Comparison of ENCODE assay signal across 17 cellular contexts in the genomic region with DNA sequence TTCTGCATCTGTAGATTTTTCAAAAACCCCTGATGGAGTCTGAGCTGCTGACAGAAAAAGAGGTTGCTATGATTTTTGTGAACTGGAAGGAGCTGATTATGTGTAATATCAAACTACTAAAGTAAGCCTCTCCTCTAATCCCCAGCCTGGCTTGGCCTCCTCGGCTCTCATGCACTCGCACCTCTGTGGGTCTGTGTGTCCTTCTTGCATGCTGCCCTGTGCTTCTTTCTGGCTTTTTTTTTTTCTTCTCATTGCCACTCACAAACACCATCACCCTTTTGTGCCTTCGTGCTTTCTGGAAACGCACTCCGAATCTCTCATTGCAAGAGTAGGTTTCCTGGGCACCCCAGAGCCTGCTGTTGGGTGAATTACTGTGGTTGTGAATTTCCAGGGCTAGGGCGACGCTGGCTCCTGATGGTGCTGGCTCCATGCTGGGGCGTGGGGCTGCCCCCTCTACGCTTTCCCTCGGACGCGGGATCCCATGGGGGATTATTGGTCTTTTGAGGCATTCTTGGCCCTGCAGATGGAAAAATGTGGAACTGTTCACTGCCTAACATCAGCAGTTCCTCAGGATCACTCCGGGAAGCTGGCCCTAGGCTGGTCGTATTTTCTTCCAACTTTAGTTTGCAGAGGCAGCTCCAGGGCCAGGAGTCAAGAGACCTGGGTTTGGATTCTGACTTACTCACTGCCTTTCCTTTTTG.
"Had no signal": no experiment of that assay in that cellular context is flagged by ENCODE, and none has a peak within 500 bp of the region (broad histone marks: within the 10 kb centered on the region; RNA-seq: fewer than 3 reads in every experiment).

No MANE protein-coding gene starts in this region.

- H3K27ac ChIP-seq: adrenal gland, body of pancreas, pancreas, upper lobe of left lung had no signal

- H3K27ac Mint-ChIP-seq: activated naive CD4-positive, alpha-beta T cell treated with anti-CD3 and anti-CD28 coated beads, Interleukin-2, amount 10 ng/mL, durations not matched to agents 7 days and 5 days; activated T-helper 2 cell treated with anti-CD3 and anti-CD28 coated beads, Interferon-gamma antibody, Interleukin-2, Interleukin-4, amounts not matched to agents 10 μg/mL and 5 μg/mL and 100 μg/mL, durations not matched to agents 14 hours and 24 hours and 36 hours; stimulated activated effector memory CD8-positive, alpha-beta T cell treated with anti-CD3 and anti-CD28 coated beads, Interleukin-12 subunit alpha, Interleukin-12 subunit beta, amount 100 ng/mL, for 72 hours; T-helper 17 cell had no signal

- H3K4me3 ChIP-seq: adrenal gland, body of pancreas, heart left ventricle, pancreas, upper lobe of left lung had no signal

- H3K27me3 ChIP-seq: adrenal gland, body of pancreas, heart left ventricle, pancreas, upper lobe of left lung had no signal

- H3K4me3 Mint-ChIP-seq: activated naive CD4-positive, alpha-beta T cell treated with anti-CD3 and anti-CD28 coated beads, Interleukin-2, amount 10 ng/mL, durations not matched to agents 7 days and 5 days; central memory CD8-positive, alpha-beta T cell; neural crest cell; stimulated activated effector memory CD8-positive, alpha-beta T cell treated with anti-CD3 and anti-CD28 coated beads, Interleukin-12 subunit alpha, Interleukin-12 subunit beta, amount 100 ng/mL, for 72 hours; T-helper 17 cell had no signal

- H3K4me1 Mint-ChIP-seq: activated naive CD4-positive, alpha-beta T cell treated with anti-CD3 and anti-CD28 coated beads, Interleukin-2, amount 10 ng/mL, durations not matched to agents 7 days and 5 days; central memory CD8-positive, alpha-beta T cell; stimulated activated effector memory CD8-positive, alpha-beta T cell treated with anti-CD3 and anti-CD28 coated beads, Interleukin-12 subunit alpha, Interleukin-12 subunit beta, amount 100 ng/mL, for 72 hours; T-helper 17 cell had no signal

- H3K36me3 Mint-ChIP-seq: activated naive CD4-positive, alpha-beta T cell treated with anti-CD3 and anti-CD28 coated beads, Interleukin-2, amount 10 ng/mL, durations not matched to agents 7 days and 5 days; stimulated activated effector memory CD8-positive, alpha-beta T cell treated with anti-CD3 and anti-CD28 coated beads, Interleukin-12 subunit alpha, Interleukin-12 subunit beta, amount 100 ng/mL, for 72 hours had no signal

- H3K9me3 ChIP-seq: adrenal gland, body of pancreas, heart left ventricle, pancreas, upper lobe of left lung had no signal

- H3K4me1 ChIP-seq: adrenal gland, body of pancreas, pancreas, upper lobe of left lung had no signal

- H3K36me3 ChIP-seq: adrenal gland, heart left ventricle, pancreas, upper lobe of left lung had no signal

- H3K9me3 Mint-ChIP-seq: activated naive CD4-positive, alpha-beta T cell treated with anti-CD3 and anti-CD28 coated beads, Interleukin-2, amount 10 ng/mL, durations not matched to agents 7 days and 5 days; activated T-helper 2 cell treated with anti-CD3 and anti-CD28 coated beads, Interferon-gamma antibody, Interleukin-2, Interleukin-4, amounts not matched to agents 10 μg/mL and 5 μg/mL and 100 μg/mL, durations not matched to agents 14 hours and 24 hours and 36 hours; central memory CD8-positive, alpha-beta T cell; stimulated activated effector memory CD8-positive, alpha-beta T cell treated with anti-CD3 and anti-CD28 coated beads, Interleukin-12 subunit alpha, Interleukin-12 subunit beta, amount 100 ng/mL, for 72 hours had no signal

- DNase-seq: activated CD4-positive, alpha-beta T cell treated with anti-CD3 and anti-CD28 coated beads, Interleukin-2, amount 50 U/mL, for 1 hour; activated CD4-positive, CD25-positive, alpha-beta regulatory T cell; activated naive CD4-positive, alpha-beta T cell treated with anti-CD3 and anti-CD28 coated beads, Interleukin-2, amount 10 ng/mL, durations not matched to agents 7 days and 5 days; adrenal gland; body of pancreas; dermis blood vessel endothelial cell; foreskin fibroblast; islet precursor cell; pancreas; small intestine; T-helper 17 cell; upper lobe of left lung had no signal

- ATAC-seq: body of pancreas, T-helper 17 cell had no signal
